Comparison of ENCODE assay signal across 8 cellular contexts in genomic region chr3:13479332-13479581, GRCh38. TPM values are rescaled to one million over a fixed set of nuclear protein-coding genes. Genes with fewer than 3 reads are reported as not detected.
DNase-seq lines count a peak whose midpoint lies in the region; ATAC-seq and TF ChIP-seq lines count a peak whose summit lies in the region.

No MANE protein-coding gene starts in this region.

- H4K20me1 ChIP-seq in Karpas-422 (ENCODE audit: insufficient read depth, low read depth, low read length): 0 out of 2 replicates have a peak, but pooled peaks cover 6% of the 10 kb centered on the region

- H3K27me3 Mint-ChIP-seq in activated naive CD8-positive, alpha-beta T cell treated with anti-CD3 and anti-CD28 coated beads, Interleukin-2, amount 50 U/mL, for 24 hours: no peaks in the 10 kb centered on the region

- no peaks in the 10 kb centered on the region for H3K9me2 ChIP-seq in Karpas-422 (replicated peaks; ENCODE audit: insufficient read depth, low read length)

- H3K27ac ChIP-seq in Karpas-422 (ENCODE audit: low read length) (no peak overlapping the region), right cardiac atrium (ENCODE audit: low read length) (peak overlapping the region; percentile 92), psoas muscle (peak overlapping the region; percentile 95)

- DNase-seq in Karpas-422: no peak
- DNase-seq in activated naive CD8-positive, alpha-beta T cell treated with anti-CD3 and anti-CD28 coated beads, Interleukin-2, amount 50 U/mL, for 24 hours: no peak
- peak; percentile 55 to 85 (median 85) for DNase-seq in right cardiac atrium
- peak; percentile 56 to 76 for DNase-seq in psoas muscle
- DNase-seq in DMS79 (lab: John Stamatoyannopoulos, UW): no peak

- H3K9me3 ChIP-seq in Karpas-422 (ENCODE audit: low read length) (no peaks in the 10 kb centered on the region), right cardiac atrium (ENCODE audit: control insufficient read depth, low read length) (no peaks in the 10 kb centered on the region), psoas muscle (no peaks in the 10 kb centered on the region)

- no peaks in the 10 kb centered on the region for H3K9me3 Mint-ChIP-seq in activated naive CD8-positive, alpha-beta T cell treated with anti-CD3 and anti-CD28 coated beads, Interleukin-2, amount 50 U/mL, for 24 hours

- H3K36me3 Mint-ChIP-seq in activated naive CD8-positive, alpha-beta T cell treated with anti-CD3 and anti-CD28 coated beads, Interleukin-2, amount 50 U/mL, for 24 hours (ENCODE audit: low read depth): no peaks in the 10 kb centered on the region

- H3K36me3 ChIP-seq in Karpas-422 (ENCODE audit: insufficient read depth, low read length) (no peaks in the 10 kb centered on the region), psoas muscle (ENCODE audit: insufficient read depth in 1 of 2, low read depth in 1 of 2) (peaks cover 0 to 4% of the 10 kb centered on the region in 2 donors)

- no peaks in the 10 kb centered on the region for H3K27me3 ChIP-seq in Karpas-422 (ENCODE audit: low read length)
- no peaks in the 10 kb centered on the region for H3K27me3 ChIP-seq in right cardiac atrium (ENCODE audit: control insufficient read depth, insufficient read depth)
- no peaks in the 10 kb centered on the region for H3K27me3 ChIP-seq in psoas muscle (ENCODE audit: insufficient read depth in 3 of 3, low read length in 2 of 3)

- WGBS in right cardiac atrium: 2% methylated on average over 13 of the region's 13 CpGs
- 0 to 3% (median 2%) methylated on average over 13 of the region's 13 CpGs for WGBS in psoas muscle, 3 donors

- peak overlapping the region; percentile 79 for H3K27ac Mint-ChIP-seq in activated naive CD8-positive, alpha-beta T cell treated with anti-CD3 and anti-CD28 coated beads, Interleukin-2, amount 50 U/mL, for 24 hours

- peak; percentile 13 for ATAC-seq in GM18907 (IDR thresholded peaks at IDR 0.05; ENCODE audit: unreplicated experiment)
- peak; percentile 25 for ATAC-seq in activated naive CD8-positive, alpha-beta T cell treated with anti-CD3 and anti-CD28 coated beads, Interleukin-2, amount 50 U/mL, for 24 hours
- peak; percentile 33 to 51 for ATAC-seq in right cardiac atrium
- ATAC-seq in psoas muscle: peak; percentile 42 to 65 (median 48)
- no peak for ATAC-seq in GM18519 (IDR thresholded peaks at IDR 0.05; ENCODE audit: low FRiP score, unreplicated experiment)
- no peak for ATAC-seq in GM21367 (IDR thresholded peaks at IDR 0.05; ENCODE audit: unreplicated experiment)

- intact Hi-C loops in right cardiac atrium (cut with DNase I) (no loop called here), psoas muscle (cut with DNase I) (no loop called here)

- peak overlapping the region; percentile 90 for H2AFZ ChIP-seq in Karpas-422 (ENCODE audit: low read length)

- no peaks in the 10 kb centered on the region for H3K79me2 ChIP-seq in Karpas-422 (ENCODE audit: low read length)

- H3K4me1 ChIP-seq in Karpas-422 (ENCODE audit: low read length) (peaks cover 13% of the 10 kb centered on the region), right cardiac atrium (ENCODE audit: control insufficient read depth, insufficient read depth, low read length) (peaks cover 7% of the 10 kb centered on the region), psoas muscle (peaks cover 37% of the 10 kb centered on the region)

- H3K4me1 Mint-ChIP-seq in activated naive CD8-positive, alpha-beta T cell treated with anti-CD3 and anti-CD28 coated beads, Interleukin-2, amount 50 U/mL, for 24 hours: peaks cover 27% of the 10 kb centered on the region

- H3K4me3 Mint-ChIP-seq in activated naive CD8-positive, alpha-beta T cell treated with anti-CD3 and anti-CD28 coated beads, Interleukin-2, amount 50 U/mL, for 24 hours: peak overlapping the region; percentile 85

- H3K4me3 ChIP-seq in Karpas-422 (ENCODE audit: low read length) (peak overlapping the region; percentile 76), right cardiac atrium (ENCODE audit: low read length) (peak overlapping the region; percentile 81), psoas muscle (peak overlapping the region; percentile 88)

- H3K4me2 ChIP-seq in Karpas-422 (ENCODE audit: low read depth, low read length, poor library complexity, severe bottlenecking): peak overlapping the region; percentile 90

- peak overlapping the region; percentile 78 for H3K9ac ChIP-seq in Karpas-422 (ENCODE audit: low read length)

- TF ChIP-seq CTCF in psoas muscle (IDR thresholded peaks at IDR 0.05): no peak

RNA-seq across cellular contexts. Expression of gene HDAC11, which starts 0.8 kb away (rescaled TPM):
- total RNA-seq in Karpas-422 (2014; rRNA removed; shearing (Covaris generic); ENCODE audit: low replicate concordance): 1.6 and 5.3 TPM in 2 replicates
- 10 to 100 TPM; 35.2 to 43.2 (median 40.0) TPM for total RNA-seq in right cardiac atrium
- polyA plus RNA-seq in right cardiac atrium: 51.3 TPM
- 10 to 100 TPM; 16.5 to 24.8 (median 21.2) TPM for total RNA-seq in psoas muscle
- polyA plus RNA-seq in psoas muscle: 10 to 100 TPM in 2 of 3 donors, 1 to 10 TPM in 1; 9.2 to 29.6 (median 22.3) TPM

RNA-seq across cellular contexts. Expression of gene NUP210, which starts 59.1 kb away (rescaled TPM):
- total RNA-seq in Karpas-422 (2014; rRNA removed; shearing (Covaris generic); ENCODE audit: low replicate concordance): 87.7 and 117 TPM in 2 replicates
- 1 to 10 TPM; 2.4 to 5.9 (median 4.4) TPM for total RNA-seq in right cardiac atrium
- polyA plus RNA-seq in right cardiac atrium: 2.0 TPM
- 1 to 10 TPM; 2.1 to 8.0 (median 3.8) TPM for total RNA-seq in psoas muscle
- 1 to 10 TPM in 1 of 3 donors, under 1 TPM in 2; 0.29 to 1.1 (median 0.66) TPM for polyA plus RNA-seq in psoas muscle

Comparison
In these comparisons a context has a peak if more than half of its experiments do, and no peak if none do; other contexts are left out.
1. ATAC-seq: peak in GM18907 (single experiment), activated naive CD8-positive, alpha-beta T cell treated with anti-CD3 and anti-CD28 coated beads, Interleukin-2, amount 50 U/mL, for 24 hours (single experiment), right cardiac atrium (2 of 2) and psoas muscle (4 of 4); none in GM18519 (single experiment) and GM21367 (single experiment).
2. DNase-seq: peak in right cardiac atrium (3 of 3) and psoas muscle (2 of 2); none in Karpas-422 (single experiment), activated naive CD8-positive, alpha-beta T cell treated with anti-CD3 and anti-CD28 coated beads, Interleukin-2, amount 50 U/mL, for 24 hours (single experiment) and DMS79 (single experiment).
3. Peak in every context shown above with its lines, with median percentiles within 50 percentile points of each other: H3K4me3 ChIP-seq.